In the genomic region with DNA sequence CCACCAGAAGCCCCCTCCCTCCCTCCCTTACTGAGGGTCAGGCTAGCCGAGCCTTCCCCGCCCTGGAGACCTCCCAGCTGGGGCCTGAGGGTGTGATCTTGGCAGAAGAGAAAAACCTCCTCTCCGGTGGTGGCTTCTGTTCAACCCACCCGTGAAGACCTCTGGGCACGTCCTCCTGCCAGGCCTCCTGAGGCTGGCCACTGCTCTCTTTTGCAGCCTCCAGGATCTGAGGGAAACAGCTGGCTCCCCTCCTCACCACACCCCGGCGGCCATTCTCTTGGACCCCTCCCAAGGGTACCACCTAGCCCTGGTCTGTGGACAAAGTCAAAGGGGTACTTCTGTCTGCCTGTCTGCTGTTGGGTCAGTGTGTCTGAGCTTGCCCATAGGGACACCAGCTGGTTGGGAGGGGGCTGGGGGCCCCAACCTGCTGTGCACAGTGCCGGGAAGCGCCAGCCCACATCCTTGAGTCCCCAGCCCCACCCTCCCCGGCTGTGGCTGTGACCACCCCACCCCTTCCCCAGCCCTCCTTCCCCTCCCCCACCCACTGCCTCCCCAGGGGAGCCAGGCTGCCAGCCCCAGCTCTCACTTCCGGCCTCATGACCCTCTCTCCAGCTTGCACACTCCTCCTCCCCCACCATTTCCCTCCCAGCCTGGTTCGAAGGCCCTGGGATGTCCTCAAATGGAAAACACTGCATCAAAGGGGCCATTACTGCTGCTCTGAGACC, we compare ENCODE assay signal across 8 cellular contexts. TPM values are rescaled to one million over a fixed set of nuclear protein-coding genes. Genes with fewer than 3 reads are reported as not detected.
DNase-seq lines count a peak whose midpoint lies in the region; ATAC-seq, FAIRE-seq and TF ChIP-seq lines count a peak whose summit lies in the region.

No MANE protein-coding gene starts in this region.

- no peak overlapping the region for H4K5ac ChIP-seq in H1 (ENCODE audit: insufficient read length, low read depth, low read length)

- peak overlapping the region; percentile 33; the same call in 1 of the 2 replicates for H2AFZ ChIP-seq in OCI-LY7 (ENCODE audit: low read length)
- H2AFZ ChIP-seq in H1 (ENCODE audit: low read length) = no peak overlapping the region
- no peak overlapping the region for H2AFZ ChIP-seq in trophoblast cell (ENCODE audit: insufficient read depth, low read length, poor library complexity)

- H3K79me2 ChIP-seq in DOHH2 (ENCODE audit: control insufficient read depth, low read length) (no peaks in the 10 kb centered on the region), OCI-LY7 (ENCODE audit: insufficient read depth, low read depth, low read length) (no peaks in the 10 kb centered on the region), H1 (ENCODE audit: control insufficient read depth in 1 of 2, insufficient read depth in 2 of 2, low read length in 2 of 2) (peaks cover 0 to 14% of the 10 kb centered on the region in 2 experiments; a peak in 2 of 4 replicates), trophoblast cell (ENCODE audit: control insufficient read depth, insufficient read depth, low read length, poor library complexity) (peaks cover 3% of the 10 kb centered on the region)

- 78% methylated on average over 9 of the region's 12 CpGs; no CpG with 5 or more reads in 1 of the 2 experiments for WGBS in H1 (ENCODE audit: extremely low coverage in 1 of 2, insufficient coverage in 1 of 2, insufficient read length in 1 of 2, insufficient replicate concordance in 2 of 2, low coverage in 1 of 2, low lambda C conversion rate in 2 of 2, missing lambda C conversion rate in 1 of 2), 2 experiments
- WGBS in trophoblast cell (ENCODE audit: extremely low coverage, insufficient coverage, insufficient read length) = no CpG with 5 or more reads among the region's 12 CpGs

- H2BK120ac ChIP-seq in H1 (replicated peaks; ENCODE audit: low read depth, low read length) = no peak overlapping the region
- H2BK120ac ChIP-seq in trophoblast cell (ENCODE audit: insufficient read depth, low read length, poor library complexity) = no peak overlapping the region

- H3K14ac ChIP-seq in H1 (ENCODE audit: insufficient read length) (no peak overlapping the region), trophoblast cell (ENCODE audit: low read length) (peak overlapping the region; percentile 25)

- CTCF ChIA-PET in OCI-LY7 (lab: Charles Lee; ENCODE audit: unreplicated experiment) (interaction anchor here (0.6 to 1.6 kb wide), 5 partner anchors 15 to 107 kb away, joined by 3 to 10 read pairs (median 3); no protein-coding TSS in a partner anchor), H1 (lab: Charles Lee; ENCODE audit: partially characterized antibody) (interaction anchor here (0.6 to 56.1 kb wide), 31 partner anchors 7 to 374 kb away, joined by 3 to 1807 read pairs (median 7); a partner anchor contains a TSS)

- no peaks in the 10 kb centered on the region for H3K36me3 ChIP-seq in DOHH2 (ENCODE audit: control insufficient read depth, low read length)
- peaks cover 6% of the 10 kb centered on the region; the same call in 1 of the 2 replicates for H3K36me3 ChIP-seq in OCI-LY7 (ENCODE audit: insufficient read depth, low read length)
- peaks cover 0 to 9% (median 7%) of the 10 kb centered on the region in 4 experiments; a peak in 4 of 8 replicates for H3K36me3 ChIP-seq in H1 (ENCODE audit: control insufficient read depth in 2 of 4, insufficient read depth in 4 of 4, low read length in 3 of 4)
- peaks cover 43 to 64% of the 10 kb centered on the region in 2 experiments for H3K36me3 ChIP-seq in trophoblast cell (ENCODE audit: control insufficient read depth in 1 of 2, insufficient read depth in 2 of 2, low read length in 2 of 2)

- H4K8ac ChIP-seq in H1 (ENCODE audit: extremely low read depth, insufficient read depth, low read length) (no peak overlapping the region), trophoblast cell (ENCODE audit: low read depth, low read length) (no peak overlapping the region)

- H3K23me2 ChIP-seq in H1 (ENCODE audit: low read depth, low read length) = peaks cover 2% of the 10 kb centered on the region; the same call in 1 of the 2 replicates

- BruUV-seq in OCI-LY7 (replicated peaks; lab: Mats Ljungman, UMichigan) = no TSS peak

- no peak overlapping the region for H3K4ac ChIP-seq in H1 (replicated peaks; ENCODE audit: insufficient read length, low read depth, low read length)
- peak overlapping the region; percentile 37 for H3K4ac ChIP-seq in trophoblast cell (ENCODE audit: low read depth, low read length)

- H3K9me3 ChIP-seq in DOHH2 (ENCODE audit: control insufficient read depth, insufficient read depth, low read length) (no peaks in the 10 kb centered on the region), OCI-LY7 (ENCODE audit: low read length) (no peaks in the 10 kb centered on the region), H1 (ENCODE audit: insufficient read depth in 2 of 2, low read depth in 1 of 2, low read length in 1 of 2) (no peaks in the 10 kb centered on the region), trophoblast cell (ENCODE audit: insufficient read depth, low read depth, low read length) (no peaks in the 10 kb centered on the region)

- H3K4me3 ChIP-seq in DOHH2 (ENCODE audit: low read length) (peak overlapping the region; percentile 60), OCI-LY7 (ENCODE audit: low read depth, low read length, poor library complexity, severe bottlenecking) (peak overlapping the region; percentile 24), H1 (ENCODE audit: extremely low read depth in 1 of 4, insufficient read depth in 2 of 4, low read depth in 3 of 4, low read length in 4 of 4) (no peak overlapping the region), trophoblast cell (ENCODE audit: low read depth, low read length) (no peak overlapping the region)

- peak overlapping the region; percentile 91 for H2BK20ac ChIP-seq in H1 (ENCODE audit: low read length)

- H2BK15ac ChIP-seq in H1 (ENCODE audit: low read length) = 0 out of 2 replicates have a peak overlapping the region, but pooled peaks have one; percentile 61

- H4K12ac ChIP-seq in trophoblast cell (ENCODE audit: low read depth, low read length) = peak overlapping the region; percentile 9

- no peak overlapping the region for H3K56ac ChIP-seq in H1 (replicated peaks; ENCODE audit: insufficient read length, low read depth, low read length)

- no peak for ATAC-seq in HG02973 (IDR thresholded peaks at IDR 0.05; ENCODE audit: unreplicated experiment)
- no peak for ATAC-seq in HG02642 (IDR thresholded peaks at IDR 0.05; ENCODE audit: poor library complexity, unreplicated experiment)

- H3K27me3 ChIP-seq in DOHH2 (ENCODE audit: control insufficient read depth, low read length) = no peaks in the 10 kb centered on the region
- H3K27me3 ChIP-seq in H1 (replicated peaks in 1 of 4; ENCODE audit: control insufficient read depth in 3 of 4, extremely low read depth in 1 of 4, insufficient read depth in 3 of 4, low read length in 3 of 4) = no peaks in the 10 kb centered on the region; a peak in 1 of 7 replicates
- H3K27me3 ChIP-seq in trophoblast cell (ENCODE audit: insufficient read depth, low read length) = no peaks in the 10 kb centered on the region

- 0 out of 2 replicates have a peak, but pooled peaks cover 8% of the 10 kb centered on the region for H3K79me1 ChIP-seq in H1 (ENCODE audit: low read depth, low read length)
- peaks cover 17% of the 10 kb centered on the region for H3K79me1 ChIP-seq in trophoblast cell (ENCODE audit: low read length)

- no peak overlapping the region for H3K9ac ChIP-seq in H1 (replicated peaks in 1 of 4; ENCODE audit: extremely low read depth in 1 of 4, low read depth in 3 of 4, low read length in 3 of 4)
- no peak overlapping the region for H3K9ac ChIP-seq in trophoblast cell (ENCODE audit: low read length)

- peaks cover 3% of the 10 kb centered on the region; the same call in 1 of the 2 replicates for H4K20me1 ChIP-seq in DOHH2 (ENCODE audit: control insufficient read depth, insufficient read depth, low read depth, low read length)
- H4K20me1 ChIP-seq in OCI-LY7 (ENCODE audit: insufficient read depth, low read length) = no peaks in the 10 kb centered on the region
- peaks cover 0 to 17% of the 10 kb centered on the region in 2 experiments for H4K20me1 ChIP-seq in H1 (replicated peaks in 1 of 2; ENCODE audit: control insufficient read depth in 1 of 2, insufficient read depth in 2 of 2, low read length in 2 of 2)

- H3F3A ChIP-seq in DOHH2 (ENCODE audit: control insufficient read depth, insufficient read depth) = peaks cover 6% of the 10 kb centered on the region

- H3K9me2 ChIP-seq in DOHH2 (replicated peaks; ENCODE audit: control insufficient read depth, low read length) (no peaks in the 10 kb centered on the region), OCI-LY7 (ENCODE audit: insufficient read depth, low read length) (no peaks in the 10 kb centered on the region)

- peak overlapping the region; percentile 75; the same call in 1 of the 2 replicates for H2BK12ac ChIP-seq in H1 (ENCODE audit: low read depth, low read length)
- H2BK12ac ChIP-seq in trophoblast cell (ENCODE audit: low read length) = peak overlapping the region; percentile 10

- H2BK5ac ChIP-seq in H1 (ENCODE audit: low read depth, low read length) (peak overlapping the region; percentile 78), trophoblast cell (ENCODE audit: low read depth, low read length, poor library complexity) (no peak overlapping the region)

- POLR2A ChIA-PET in OCI-LY7 (lab: Charles Lee) (interaction anchor here (0.6 to 1.3 kb wide), 5 partner anchors 15 to 146 kb away, joined by 3 read pairs; no protein-coding TSS in a partner anchor), H1 (lab: Charles Lee; ENCODE audit: partially characterized antibody) (interaction anchor here (0.6 to 24.3 kb wide), 13 partner anchors 8 to 159 kb away, joined by 3 to 350 read pairs (median 9); a partner anchor contains a TSS)

- H2AK5ac ChIP-seq in H1 (ENCODE audit: low read depth, low read length) (no peak overlapping the region), trophoblast cell (ENCODE audit: low read length) (no peak overlapping the region)

- no peak for TF ChIP-seq RAD21 in H1 (IDR thresholded peaks at IDR 0.05 in 1 of 2, conservative IDR thresholded peaks at IDR 0.05 in 1 of 2; ENCODE audit: low read depth in 2 of 2, low read length in 2 of 2)

- DNase-seq in OCI-LY7 (ENCODE audit: low spot score) = peak; percentile 85
- DNase-seq in H1 (ENCODE audit: low read depth in 1 of 2, low spot score in 2 of 2) = no peak
- no peak for DNase-seq in trophoblast cell
- DNase-seq in frontal cortex (ENCODE audit: low spot score in 2 of 2) = no peak
- DNase-seq in stimulated activated CD4-positive, alpha-beta T cell treated with anti-CD3 and anti-CD28 coated beads, Interleukin-4, amount 100 ng/mL, for 4 hours = no peak

- peak overlapping the region; percentile 51 for H3K27ac ChIP-seq in DOHH2 (ENCODE audit: low read depth, low read length)
- peak overlapping the region; percentile 67 for H3K27ac ChIP-seq in OCI-LY7 (ENCODE audit: low read depth, low read length, poor library complexity, severe bottlenecking)
- H3K27ac ChIP-seq in H1 (ENCODE audit: low read depth, low read length) = no peak overlapping the region
- H3K27ac ChIP-seq in trophoblast cell (ENCODE audit: low read depth, low read length) = peak overlapping the region; percentile 43

- intact Hi-C loops in OCI-LY7 (cut with micrococcal nuclease; ENCODE audit: unreplicated experiment) = loop anchor here (1.0 to 2.0 kb wide), 3 partner anchors 48 to 153 kb away; a partner anchor contains a TSS

- no peak for TF ChIP-seq EP300 in H1 (IDR thresholded peaks at IDR 0.05; ENCODE audit: borderline replicate concordance in 1 of 2, low read depth in 2 of 2, low read length in 2 of 2)

- H3K4me1 ChIP-seq in DOHH2 (ENCODE audit: control insufficient read depth, low read length) = peaks cover 43% of the 10 kb centered on the region
- H3K4me1 ChIP-seq in OCI-LY7 (ENCODE audit: insufficient read depth, low read length, poor library complexity, severe bottlenecking) = peaks cover 32% of the 10 kb centered on the region
- H3K4me1 ChIP-seq in H1 (replicated peaks in 1 of 4; ENCODE audit: control insufficient read depth in 3 of 4, insufficient read depth in 4 of 4, low read length in 3 of 4) = peaks cover 13 to 33% (median 15%) of the 10 kb centered on the region in 4 experiments
- peaks cover 31 to 43% of the 10 kb centered on the region in 2 experiments for H3K4me1 ChIP-seq in trophoblast cell (ENCODE audit: control insufficient read depth in 1 of 2, insufficient read depth in 2 of 2, low read length in 2 of 2)

- FAIRE-seq in H1 (lab: Jason Lieb, UNC) (no peak), frontal cortex (lab: Jason Lieb, UNC) (no peak)

- H3K4me2 ChIP-seq in DOHH2 (ENCODE audit: low read length) = peak overlapping the region; percentile 83
- peak overlapping the region; percentile 65 for H3K4me2 ChIP-seq in OCI-LY7 (ENCODE audit: low read length)
- H3K4me2 ChIP-seq in H1 (ENCODE audit: insufficient read depth in 1 of 2, low read depth in 2 of 2, low read length in 2 of 2) = peak overlapping the region in 1 of 2 experiments; percentile 40; a peak in 2 of 4 replicates
- H3K4me2 ChIP-seq in trophoblast cell (ENCODE audit: low read length) = no peak overlapping the region

- H3K23ac ChIP-seq in H1 (ENCODE audit: insufficient read length) (no peak overlapping the region), trophoblast cell (ENCODE audit: low read length) (no peak overlapping the region)

- no peak for TF ChIP-seq POLR2A in H1 (IDR thresholded peaks at IDR 0.05; ENCODE audit: control extremely low read depth in 1 of 2, low read depth in 2 of 2, low read length in 2 of 2)

- H3K18ac ChIP-seq in H1 (ENCODE audit: extremely low read depth, low read length) (peak overlapping the region; percentile 87), trophoblast cell (ENCODE audit: low read length) (peak overlapping the region; percentile 55)

- H4K91ac ChIP-seq in H1 (replicated peaks; ENCODE audit: insufficient read length, low read length) (no peak overlapping the region), trophoblast cell (ENCODE audit: low read depth, low read length) (peak overlapping the region; percentile 34)

- no peak for TF ChIP-seq CTCF in DOHH2 (IDR thresholded peaks at IDR 0.05; ENCODE audit: low read depth, low read length, poor library complexity, severe bottlenecking)
- no peak for TF ChIP-seq CTCF in OCI-LY7 (conservative IDR thresholded peaks at IDR 0.05; ENCODE audit: low read length)
- TF ChIP-seq CTCF in H1 (IDR thresholded peaks at IDR 0.05; ENCODE audit: control extremely low read depth in 1 of 3, insufficient read depth in 1 of 3, low read depth in 1 of 3, low read length in 3 of 3) = no peak

RNA-seq across cellular contexts. Expression of a gene that starts 48.1 kb away (rescaled TPM):
- 5.5 and 6.5 TPM in 2 replicates for total RNA-seq in OCI-LY7 (2014; rRNA removed; shearing (Covaris generic))
- total RNA-seq in OCI-LY7 (2022) (8.4 and 13.8 TPM in 2 replicates), frontal cortex (10.6 TPM)
- total RNA-seq in H1 (2021; fragmentation: NEBNext Ultra II Directional; extraction: Animal tissue kit (Norgen Biotek cat#: 25700)) = 35.1 and 39.4 TPM in 2 replicates
- 4.4 and 8.6 TPM in 2 replicates for polyA plus RNA-seq in H1 (2011; rRNA removed)
- 3.3 TPM for polyA plus RNA-seq in H1 (2011; cell fraction: cytosol; rRNA removed)
- polyA plus RNA-seq in H1 (2011; cell fraction: nucleus; rRNA removed) = 17.1 TPM
- 18.4 to 23.0 TPM (median 21.1 TPM) in 4 replicates for polyA plus RNA-seq in H1 (2012, experiment 1 of 2)
- 17.0 TPM for polyA plus RNA-seq in H1 (2012, experiment 2 of 2)
- polyA plus RNA-seq in H1 (2013, experiment 1 of 2) = 11.2 TPM
- 11.1 TPM for polyA plus RNA-seq in H1 (2013, experiment 2 of 2)
- 4.4 and 6.1 TPM in 2 replicates for polyA minus RNA-seq in H1 (2011; rRNA and poly(A)+ RNA removed)
- polyA minus RNA-seq in H1 (2011; cell fraction: cytosol; rRNA and poly(A)+ RNA removed) = 11.9 TPM
- polyA minus RNA-seq in H1 (2011; cell fraction: nucleus; rRNA and poly(A)+ RNA removed) = 10.5 TPM
- 37.4 and 37.5 TPM in 2 replicates for polyA plus RNA-seq in trophoblast cell (2013)

Comparison
In these comparisons a context has a peak if more than half of its experiments do, and no peak if none do; other contexts are left out.
1. H3K4me3 ChIP-seq: peak in DOHH2 (single experiment) and OCI-LY7 (single experiment); none in H1 (0 of 4) and trophoblast cell (single experiment).